Comparison of ENCODE assay signal across 22 cellular contexts in genomic region chr1:109377698-109378097, GRCh38.
"Had no signal": no experiment of that assay in that cellular context is flagged by ENCODE, and none has a peak within 500 bp of the region (broad histone marks: within the 10 kb centered on the region; RNA-seq: fewer than 3 reads in every experiment).

No MANE protein-coding gene starts in this region.

- DNase-seq: colonic mucosa; effector CD8-positive, alpha-beta T cell; foreskin melanocyte; heart left ventricle; hippocampal formation; left colon; left ventricle myocardium superior; mesenchymal stem cell; midbrain; nucleus accumbens; ovary; right cardiac atrium; stimulated activated CD4-positive, alpha-beta T cell treated with anti-CD3 and anti-CD28 coated beads, Interleukin-4, amount 100 ng/mL, for 1 hour; stimulated activated CD8-positive, alpha-beta memory T cell treated with anti-CD3 and anti-CD28 coated beads, Interleukin-4, amount 100 ng/mL, for 48 hours had no signal

- H3K27me3 ChIP-seq: colonic mucosa, heart left ventricle, neural progenitor cell, ovary, vagina had no signal

- H3K9me3 ChIP-seq: colonic mucosa, heart left ventricle, ovary, thoracic aorta, vagina had no signal

- H3K36me3 Mint-ChIP-seq: natural killer cell treated with Interleukin-12 subunit alpha and Interleukin-12 subunit beta and Interleukin-15 and Interleukin-18, amount 100 ng/mL, for 72 hours; stimulated activated effector memory CD8-positive, alpha-beta T cell treated with anti-CD3 and anti-CD28 coated beads, Interleukin-12 subunit alpha, Interleukin-12 subunit beta, amount 100 ng/mL, for 72 hours had no signal

- H3K4me1 Mint-ChIP-seq: stimulated activated effector memory CD8-positive, alpha-beta T cell treated with anti-CD3 and anti-CD28 coated beads, Interleukin-12 subunit alpha, Interleukin-12 subunit beta, amount 100 ng/mL, for 72 hours had no signal

- H3K36me3 ChIP-seq: colonic mucosa, heart left ventricle, neural progenitor cell, ovary, vagina had no signal

- H3K27me3 Mint-ChIP-seq: stimulated activated naive CD8-positive, alpha-beta T cell treated with anti-CD3 and anti-CD28 coated beads, Interleukin-15, Interleukin-2, amounts not matched to agents 100 ng/mL and 50 ng/mL, for 24 hours; type B pancreatic cell had no signal

- H3K9me3 Mint-ChIP-seq: natural killer cell treated with Interleukin-12 subunit alpha and Interleukin-12 subunit beta and Interleukin-15 and Interleukin-18, amount 100 ng/mL, for 72 hours; stimulated activated effector memory CD8-positive, alpha-beta T cell treated with anti-CD3 and anti-CD28 coated beads, Interleukin-12 subunit alpha, Interleukin-12 subunit beta, amount 100 ng/mL, for 72 hours; stimulated activated naive CD8-positive, alpha-beta T cell treated with anti-CD3 and anti-CD28 coated beads, Interleukin-15, Interleukin-2, amounts not matched to agents 100 ng/mL and 50 ng/mL, for 24 hours; type B pancreatic cell had no signal

- H3K27ac Mint-ChIP-seq: natural killer cell treated with Interleukin-12 subunit alpha and Interleukin-12 subunit beta and Interleukin-15 and Interleukin-18, amount 100 ng/mL, for 72 hours; neural progenitor cell; stimulated activated effector memory CD8-positive, alpha-beta T cell treated with anti-CD3 and anti-CD28 coated beads, Interleukin-12 subunit alpha, Interleukin-12 subunit beta, amount 100 ng/mL, for 72 hours; stimulated activated naive CD8-positive, alpha-beta T cell treated with anti-CD3 and anti-CD28 coated beads, Interleukin-15, Interleukin-2, amounts not matched to agents 100 ng/mL and 50 ng/mL, for 24 hours; type B pancreatic cell had no signal

- H3K4me1 ChIP-seq: vagina had no signal

- ATAC-seq: heart left ventricle; left colon; left ventricle myocardium superior; natural killer cell treated with Interleukin-12 subunit alpha and Interleukin-12 subunit beta and Interleukin-15 and Interleukin-18, amount 100 ng/mL, for 72 hours; right cardiac atrium; stimulated activated effector memory CD8-positive, alpha-beta T cell treated with anti-CD3 and anti-CD28 coated beads, Interleukin-12 subunit alpha, Interleukin-12 subunit beta, amount 100 ng/mL, for 72 hours had no signal

- H3K4me3 ChIP-seq: colonic mucosa, heart left ventricle, lung, neural progenitor cell, ovary, thoracic aorta, vagina had no signal

- H3K27ac ChIP-seq: colonic mucosa, heart left ventricle, neural progenitor cell, ovary, thoracic aorta, vagina had no signal

- H2AFZ ChIP-seq: neural progenitor cell had no signal

- H3K4me3 Mint-ChIP-seq: natural killer cell treated with Interleukin-12 subunit alpha and Interleukin-12 subunit beta and Interleukin-15 and Interleukin-18, amount 100 ng/mL, for 72 hours; neural progenitor cell; stimulated activated effector memory CD8-positive, alpha-beta T cell treated with anti-CD3 and anti-CD28 coated beads, Interleukin-12 subunit alpha, Interleukin-12 subunit beta, amount 100 ng/mL, for 72 hours; stimulated activated naive CD8-positive, alpha-beta T cell treated with anti-CD3 and anti-CD28 coated beads, Interleukin-15, Interleukin-2, amounts not matched to agents 100 ng/mL and 50 ng/mL, for 24 hours; type B pancreatic cell had no signal
